ENCODE assay signal across 8 cellular contexts in genomic region chr14:21104448-21105060, GRCh38. TPM values are rescaled to one million over a fixed set of nuclear protein-coding genes. Genes with fewer than 3 reads are reported as not detected.
A peak's percentile ranks its signal among the peaks of the same experiment; 100 is the strongest.
DNase-seq lines count a peak whose midpoint lies in the region; ATAC-seq and TF ChIP-seq lines count a peak whose summit lies in the region.

No MANE protein-coding gene starts in this region.

- H3K27ac ChIP-seq in GM23338 (ENCODE audit: low read depth) (peak overlapping the region; percentile 96), upper lobe of right lung (peak overlapping the region; percentile 99)

- peaks cover 15% of the 10 kb centered on the region for H3K79me2 ChIP-seq in GM23338 (replicated peaks; ENCODE audit: insufficient read depth)

- H3K4me3 Mint-ChIP-seq in GM23338, result peak overlapping the region; percentile 91
- peak overlapping the region; percentile 89 for H3K4me3 Mint-ChIP-seq in activated naive CD8-positive, alpha-beta T cell treated with anti-CD3 and anti-CD28 coated beads, Interleukin-2, amount 50 U/mL, for 24 hours
- H3K4me3 Mint-ChIP-seq in osteocyte (ENCODE audit: unreplicated experiment), result peak overlapping the region; percentile 95

- H3K4me3 ChIP-seq in GM23338 (peak overlapping the region; percentile 90), MG63 (peak overlapping the region; percentile 52), upper lobe of right lung (peak overlapping the region; percentile 81)

- H3K27me3 ChIP-seq in GM23338 (ENCODE audit: insufficient read depth), result no peaks in the 10 kb centered on the region
- H3K27me3 ChIP-seq in MG63, result no peaks in the 10 kb centered on the region
- H3K27me3 ChIP-seq in upper lobe of right lung, result no peaks in the 10 kb centered on the region

- peak overlapping the region; percentile 97 for H3K4me2 ChIP-seq in GM23338

- peaks cover 2% of the 10 kb centered on the region for H3F3A ChIP-seq in GM23338 (replicated peaks; ENCODE audit: low read depth)

- H3K27ac Mint-ChIP-seq in GM23338 (peak overlapping the region; percentile 96), osteocyte (ENCODE audit: unreplicated experiment) (peak overlapping the region; percentile 91)
- H3K27ac Mint-ChIP-seq in activated naive CD8-positive, alpha-beta T cell treated with anti-CD3 and anti-CD28 coated beads, Interleukin-2, amount 50 U/mL, for 24 hours, result peak overlapping the region; percentile 87

- H3K27me3 Mint-ChIP-seq in GM23338 (ENCODE audit: insufficient read depth, low read depth, poor library complexity), result peaks cover 4% of the 10 kb centered on the region
- peaks cover 3% of the 10 kb centered on the region for H3K27me3 Mint-ChIP-seq in activated naive CD8-positive, alpha-beta T cell treated with anti-CD3 and anti-CD28 coated beads, Interleukin-2, amount 50 U/mL, for 24 hours
- H3K27me3 Mint-ChIP-seq in osteocyte (ENCODE audit: unreplicated experiment), result no peaks in the 10 kb centered on the region

- H3K9me2 ChIP-seq in GM23338 (ENCODE audit: insufficient read depth), result no peaks in the 10 kb centered on the region

- H2AFZ ChIP-seq in GM23338, result peak overlapping the region; percentile 57; the same call in 1 of the 2 replicates

- H3K4me1 ChIP-seq in GM23338 (ENCODE audit: insufficient read depth) (peaks cover 40% of the 10 kb centered on the region), upper lobe of right lung (peaks cover 38% of the 10 kb centered on the region)

- H3K4me1 Mint-ChIP-seq in GM23338, result peaks cover 76% of the 10 kb centered on the region
- H3K4me1 Mint-ChIP-seq in activated naive CD8-positive, alpha-beta T cell treated with anti-CD3 and anti-CD28 coated beads, Interleukin-2, amount 50 U/mL, for 24 hours, result peaks cover 35% of the 10 kb centered on the region
- peaks cover 44% of the 10 kb centered on the region for H3K4me1 Mint-ChIP-seq in osteocyte (ENCODE audit: unreplicated experiment)

- H3K36me3 Mint-ChIP-seq in GM23338 (ENCODE audit: low read depth) (no peaks in the 10 kb centered on the region), osteocyte (ENCODE audit: unreplicated experiment) (no peaks in the 10 kb centered on the region)
- H3K36me3 Mint-ChIP-seq in activated naive CD8-positive, alpha-beta T cell treated with anti-CD3 and anti-CD28 coated beads, Interleukin-2, amount 50 U/mL, for 24 hours (ENCODE audit: low read depth), result no peaks in the 10 kb centered on the region

- H3K36me3 ChIP-seq in GM23338 (ENCODE audit: insufficient read depth), result no peaks in the 10 kb centered on the region
- H3K36me3 ChIP-seq in MG63, result no peaks in the 10 kb centered on the region
- no peaks in the 10 kb centered on the region for H3K36me3 ChIP-seq in upper lobe of right lung

- DNase-seq in DMS79 treated with DMSO at 0.1 percent for 48 hours (lab: John Stamatoyannopoulos, UW), result peak; percentile 96
- peak; percentile 87 for DNase-seq in GM23338 (ENCODE audit: low spot score)
- DNase-seq in MG63, result peak; percentile 60
- peak; percentile 82 for DNase-seq in SHP77 treated with DMSO at 0.1 percent for 48 hours (lab: John Stamatoyannopoulos, UW)
- peak; percentile 64 for DNase-seq in activated naive CD8-positive, alpha-beta T cell treated with anti-CD3 and anti-CD28 coated beads, Interleukin-2, amount 50 U/mL, for 24 hours
- DNase-seq in Right ventricle myocardium superior, result peak; percentile 87
- DNase-seq in osteocyte (ENCODE audit: extremely low spot score, unreplicated experiment), result no peak
- DNase-seq in upper lobe of right lung, result peak; percentile 89

- H4K20me1 ChIP-seq in GM23338 (replicated peaks; ENCODE audit: insufficient read depth), result no peaks in the 10 kb centered on the region

- peak; percentile 96 to 97 for TF ChIP-seq CTCF in GM23338 (conservative IDR thresholded peaks at IDR 0.05; ENCODE audit: low read depth in 2 of 2)
- peak; percentile 98 for TF ChIP-seq CTCF in osteocyte (IDR thresholded peaks at IDR 0.05)
- TF ChIP-seq CTCF in upper lobe of right lung (IDR thresholded peaks at IDR 0.05), result peak; percentile 94

- H3K9me3 ChIP-seq in MG63 (no peaks in the 10 kb centered on the region), upper lobe of right lung (no peaks in the 10 kb centered on the region)

- ATAC-seq in GM23338 (peak; percentile 52), Right ventricle myocardium superior (ENCODE audit: poor library complexity) (peak; percentile 83), upper lobe of right lung (peak; percentile 75)
- peak; percentile 51 for ATAC-seq in activated naive CD8-positive, alpha-beta T cell treated with anti-CD3 and anti-CD28 coated beads, Interleukin-2, amount 50 U/mL, for 24 hours

- intact Hi-C loops in Right ventricle myocardium superior (cut with DNase I), result loop anchor here (1.0 to 5.0 kb wide), 3 partner anchors 33 to 407 kb away; no protein-coding TSS in a partner anchor
- intact Hi-C loops in upper lobe of right lung (cut with DNase I), result loop anchor here (10.0 kb wide), 1 partner anchor 780 kb away; no protein-coding TSS in a partner anchor

- H3K9me3 Mint-ChIP-seq in GM23338 (no peaks in the 10 kb centered on the region; the same call in 2 of the 3 replicates), osteocyte (ENCODE audit: unreplicated experiment) (no peaks in the 10 kb centered on the region)
- H3K9me3 Mint-ChIP-seq in activated naive CD8-positive, alpha-beta T cell treated with anti-CD3 and anti-CD28 coated beads, Interleukin-2, amount 50 U/mL, for 24 hours, result no peaks in the 10 kb centered on the region

TF ChIP-seq in GM23338, 12 proteins besides CTCF, POLR2A, EP300 and RAD21 (continues in another document):
- TF ChIP-seq CREB1 (CRISPR knock-in tag; IDR thresholded peaks at IDR 0.05; ENCODE audit: low read depth), result 0 out of 2 replicates have a peak, but pooled peaks have one; percentile 30

RNA-seq across cellular contexts. Expression of gene TMEM253, which starts 3.7 kb away (rescaled TPM):
- total RNA-seq in GM23338 (2014; rRNA removed; shearing (Covaris generic)), result 0.59 TPM in 1 of 2 replicates, not detected in the other
- polyA plus RNA-seq in GM23338 (2016; fragmentation: Nextera tagmentation; extraction: Ambion mirVana), result 0.95 and 2.7 TPM in 2 replicates
- total RNA-seq in MG63 (2014; rRNA removed; shearing (Covaris generic); ENCODE audit: low replicate concordance), result not detected in 2 replicates
- 0.43 TPM for total RNA-seq in Right ventricle myocardium superior
- 1.2 TPM in 2 replicates for total RNA-seq in osteocyte
- 0.67 TPM for total RNA-seq in upper lobe of right lung

RNA-seq across cellular contexts. Expression of gene ZNF219, which starts 6.1 kb away (rescaled TPM):
- total RNA-seq in GM23338 (2014; rRNA removed; shearing (Covaris generic)), result 148 and 153 TPM in 2 replicates
- polyA plus RNA-seq in GM23338 (2016; fragmentation: Nextera tagmentation; extraction: Ambion mirVana), result 35.5 and 37.7 TPM in 2 replicates
- 14.4 and 33.3 TPM in 2 replicates for total RNA-seq in MG63 (2014; rRNA removed; shearing (Covaris generic); ENCODE audit: low replicate concordance)
- total RNA-seq in Right ventricle myocardium superior (50.0 TPM), osteocyte (20.5 and 25.2 TPM in 2 replicates), upper lobe of right lung (52.8 TPM)

RNA-seq across cellular contexts. Expression of gene ARHGEF40, which starts 34.5 kb away (rescaled TPM):
- 38.6 and 44.6 TPM in 2 replicates for total RNA-seq in GM23338 (2014; rRNA removed; shearing (Covaris generic))
- polyA plus RNA-seq in GM23338 (2016; fragmentation: Nextera tagmentation; extraction: Ambion mirVana), result 17.7 and 21.5 TPM in 2 replicates
- total RNA-seq in MG63 (2014; rRNA removed; shearing (Covaris generic); ENCODE audit: low replicate concordance), result 9.1 and 10.0 TPM in 2 replicates
- 21.2 TPM for total RNA-seq in Right ventricle myocardium superior
- total RNA-seq in osteocyte, result 126 and 139 TPM in 2 replicates
- total RNA-seq in upper lobe of right lung, result 39.2 TPM

RNA-seq across cellular contexts. Expression of gene RNASE8, which starts 46.9 kb away (rescaled TPM):
- total RNA-seq in GM23338 (2014; rRNA removed; shearing (Covaris generic)), result not detected in 2 replicates
- not detected in 2 replicates for polyA plus RNA-seq in GM23338 (2016; fragmentation: Nextera tagmentation; extraction: Ambion mirVana)
- total RNA-seq in MG63 (2014; rRNA removed; shearing (Covaris generic); ENCODE audit: low replicate concordance), result not detected in 2 replicates
- total RNA-seq in Right ventricle myocardium superior (not detected), osteocyte (not detected in 2 replicates), upper lobe of right lung (not detected)

RNA-seq across cellular contexts. Expression of gene OR5AU1, which starts 51.3 kb away (rescaled TPM):
- not detected in 2 replicates for total RNA-seq in GM23338 (2014; rRNA removed; shearing (Covaris generic))
- polyA plus RNA-seq in GM23338 (2016; fragmentation: Nextera tagmentation; extraction: Ambion mirVana), result not detected in 2 replicates
- not detected in 2 replicates for total RNA-seq in MG63 (2014; rRNA removed; shearing (Covaris generic); ENCODE audit: low replicate concordance)
- total RNA-seq in Right ventricle myocardium superior (not detected), osteocyte (not detected in 2 replicates), upper lobe of right lung (not detected)
